In the genomic region with DNA sequence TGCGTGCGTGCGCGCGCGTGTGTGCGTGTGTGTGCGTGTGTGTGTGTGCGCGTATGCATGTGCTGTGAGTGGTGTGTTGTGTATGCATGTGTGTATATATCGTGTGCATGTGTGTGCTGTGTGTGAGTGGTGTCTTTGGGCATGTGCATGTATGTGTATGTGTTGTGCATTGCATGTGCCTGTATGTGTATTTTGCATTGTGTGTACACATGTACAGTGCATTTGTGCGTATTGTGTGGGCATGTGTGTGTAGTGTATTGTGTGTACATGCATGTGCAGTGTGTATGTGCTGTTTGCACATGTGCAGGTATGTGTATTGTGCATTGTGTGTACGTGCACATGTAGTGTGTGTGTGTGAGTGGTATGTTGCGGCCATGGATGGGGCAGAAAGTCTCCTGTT, we compare ENCODE assay signal across 15 cellular contexts. TPM values are rescaled to one million over a fixed set of nuclear protein-coding genes. Genes with fewer than 3 reads are reported as not detected.
DNase-seq lines count a peak whose midpoint lies in the region; ATAC-seq and TF ChIP-seq lines count a peak whose summit lies in the region.
"Had no signal": no experiment of that assay in that cellular context is flagged by ENCODE, and none has a peak within 500 bp of the region (broad histone marks: within the 10 kb centered on the region; RNA-seq: fewer than 3 reads in every experiment).

No MANE protein-coding gene starts in this region.

- H3K4me3 ChIP-seq in IMR-90 (ENCODE audit: insufficient read depth, low read depth, low read length) (no peak overlapping the region), neuronal stem cell (ENCODE audit: low read length in 2 of 2) (peak overlapping the region in 1 of 2 donors; percentile 70)
- H3K4me3 ChIP-seq: A549, HAP-1 had no signal

- H2BK15ac ChIP-seq in IMR-90 (ENCODE audit: low read depth, low read length) (no peak overlapping the region), neuronal stem cell (ENCODE audit: low read length) (no peak overlapping the region)

- H3K9me1 ChIP-seq in IMR-90 (ENCODE audit: insufficient read depth, low read length): no peaks in the 10 kb centered on the region

- TF ChIP-seq POLR2A in IMR-90 (IDR thresholded peaks at IDR 0.05; ENCODE audit: low read depth, low read length): no peak

- H3K27me3 Mint-ChIP-seq in activated CD8-positive, alpha-beta memory T cell treated with anti-CD3 and anti-CD28 coated beads, Interleukin-2, amount 10 ng/mL, durations not matched to agents 7 days and 5 days: peaks cover 41% of the 10 kb centered on the region
- peaks cover 56% of the 10 kb centered on the region for H3K27me3 Mint-ChIP-seq in chondrocyte (ENCODE audit: low read depth)

- H3K9me3 Mint-ChIP-seq in activated CD8-positive, alpha-beta memory T cell treated with anti-CD3 and anti-CD28 coated beads, Interleukin-2, amount 10 ng/mL, durations not matched to agents 7 days and 5 days (ENCODE audit: low read depth): peaks cover 3% of the 10 kb centered on the region
- no peaks in the 10 kb centered on the region for H3K9me3 Mint-ChIP-seq in chondrocyte (ENCODE audit: low read depth)
- H3K9me3 Mint-ChIP-seq: CD4-positive, alpha-beta T cell had no signal

- H3K4ac ChIP-seq in IMR-90 (ENCODE audit: low read depth, low read length): no peak overlapping the region
- H3K4ac ChIP-seq in neuronal stem cell (ENCODE audit: low read length): no peak overlapping the region

- no peaks in the 10 kb centered on the region; the same call in 1 of the 2 replicates for H4K20me1 ChIP-seq in IMR-90 (ENCODE audit: insufficient read depth, low read length)

- DNase-seq in activated CD8-positive, alpha-beta memory T cell treated with anti-CD3 and anti-CD28 coated beads, Interleukin-2, amount 10 ng/mL, durations not matched to agents 7 days and 5 days: no peak
- DNase-seq in activated CD8-positive, alpha-beta memory T cell treated with anti-CD3 and anti-CD28 coated beads, Interleukin-2, amount 50 U/mL, for 48 hours: no peak
- no peak for DNase-seq in IMR-90
- DNase-seq in chondrocyte (ENCODE audit: low spot score): peak; percentile 18
- no peak for DNase-seq in neuronal stem cell (ENCODE audit: low spot score)
- no peak for DNase-seq in NOMO-1 (lab: John Stamatoyannopoulos, UW; ENCODE audit: unreplicated experiment in 2 of 2)
- no peak for DNase-seq in NCI-H524 (lab: John Stamatoyannopoulos, UW)
- DNase-seq: AML-193; Caco-2; CD4-positive, alpha-beta T cell had no signal

- H3K36me3 ChIP-seq in IMR-90 (ENCODE audit: control insufficient read depth, insufficient read depth, low read length): no peaks in the 10 kb centered on the region
- peaks cover 0 to 2% of the 10 kb centered on the region in 2 donors for H3K36me3 ChIP-seq in neuronal stem cell (replicated peaks in 1 of 2; ENCODE audit: control insufficient read depth in 2 of 2, insufficient read depth in 2 of 2, low read length in 2 of 2)
- H3K36me3 ChIP-seq: HAP-1 had no signal

- H3K18ac ChIP-seq in IMR-90 (ENCODE audit: low read depth, low read length) (no peak overlapping the region), neuronal stem cell (ENCODE audit: low read length) (no peak overlapping the region)

- H3K4me3 Mint-ChIP-seq in activated CD8-positive, alpha-beta memory T cell treated with anti-CD3 and anti-CD28 coated beads, Interleukin-2, amount 10 ng/mL, durations not matched to agents 7 days and 5 days: no peak overlapping the region
- H3K4me3 Mint-ChIP-seq in chondrocyte (ENCODE audit: unreplicated experiment): no peak overlapping the region
- H3K4me3 Mint-ChIP-seq: CD4-positive, alpha-beta T cell had no signal

- H2AFZ ChIP-seq in IMR-90 (replicated peaks; ENCODE audit: low read length, poor library complexity): peak overlapping the region; percentile 33
- no peak overlapping the region for H2AFZ ChIP-seq in neuronal stem cell (ENCODE audit: low read length)

- no peak overlapping the region for H3K27ac ChIP-seq in IMR-90 (ENCODE audit: insufficient read depth, low read length)
- H3K27ac ChIP-seq in neuronal stem cell (replicated peaks; ENCODE audit: low read length): no peak overlapping the region
- H3K27ac ChIP-seq: 22Rv1, C4-2B had no signal

- H3K27ac Mint-ChIP-seq in activated CD8-positive, alpha-beta memory T cell treated with anti-CD3 and anti-CD28 coated beads, Interleukin-2, amount 10 ng/mL, durations not matched to agents 7 days and 5 days: peak overlapping the region; percentile 4
- H3K27ac Mint-ChIP-seq in chondrocyte (ENCODE audit: unreplicated experiment): no peak overlapping the region
- H3K27ac Mint-ChIP-seq: CD4-positive, alpha-beta T cell had no signal

- dilution Hi-C loops in IMR-90 (cut with HindIII; ENCODE audit: low sequenced_read_pairs, unreplicated experiment): no loop called here

- no peak for TF ChIP-seq CTCF in IMR-90 (conservative IDR thresholded peaks at IDR 0.05; ENCODE audit: low read depth, low read length)
- TF ChIP-seq CTCF in chondrocyte (IDR thresholded peaks at IDR 0.05): no peak

- intact Hi-C loops in IMR-90 (cut with micrococcal nuclease): no loop called here

- H3K4me2 ChIP-seq in IMR-90 (ENCODE audit: low read depth, low read length) (no peak overlapping the region), neuronal stem cell (ENCODE audit: insufficient read depth, low read length, poor library complexity, severe bottlenecking) (no peak overlapping the region)

- no peak overlapping the region for H3K9ac ChIP-seq in IMR-90 (ENCODE audit: low read depth, low read length)
- peak overlapping the region; percentile 72 for H3K9ac ChIP-seq in neuronal stem cell (ENCODE audit: low read depth, low read length, poor library complexity)

- no peak overlapping the region for H2AK9ac ChIP-seq in IMR-90 (replicated peaks; ENCODE audit: low read depth, low read length, poor library complexity)

- H3K79me1 ChIP-seq in IMR-90 (ENCODE audit: low read depth in 1 of 2, low read length in 2 of 2) (no peaks in the 10 kb centered on the region), neuronal stem cell (ENCODE audit: low read depth, low read length) (peaks cover 2% of the 10 kb centered on the region)

- peaks cover 42% of the 10 kb centered on the region for H3K27me3 ChIP-seq in IMR-90 (ENCODE audit: control insufficient read depth, insufficient read depth, low read length)
- peaks cover 4 to 81% (median 59%) of the 10 kb centered on the region in 3 experiments for H3K27me3 ChIP-seq in neuronal stem cell (ENCODE audit: control insufficient read depth in 3 of 3, insufficient read depth in 3 of 3, low read depth in 1 of 3, low read length in 3 of 3)

- 56% methylated on average over 13 of the region's 14 CpGs; no CpG with 5 or more reads in 1 of the 2 experiments for WGBS in IMR-90 (ENCODE audit: extremely low coverage in 2 of 2, insufficient read length in 1 of 2), 2 experiments
- WGBS in neuronal stem cell (ENCODE audit: extremely low coverage in 2 of 2, insufficient read length in 2 of 2, insufficient replicate concordance in 1 of 2), 2 donors: no CpG with 5 or more reads among the region's 14 CpGs

- H3K14ac ChIP-seq in IMR-90 (replicated peaks; ENCODE audit: low read depth, low read length): no peak overlapping the region
- H3K14ac ChIP-seq in neuronal stem cell (ENCODE audit: low read length): peak overlapping the region; percentile 65

- H2BK120ac ChIP-seq in IMR-90 (ENCODE audit: low read depth, low read length) (no peak overlapping the region), neuronal stem cell (ENCODE audit: low read depth, low read length) (no peak overlapping the region)

- no TSS peak for BruUV-seq in IMR-90 (replicated peaks; lab: Mats Ljungman, UMichigan)

- H3K4me1 ChIP-seq in IMR-90 (ENCODE audit: control insufficient read depth, insufficient read depth, low read length) (no peaks in the 10 kb centered on the region), neuronal stem cell (ENCODE audit: control insufficient read depth in 2 of 2, insufficient read depth in 1 of 2, low read depth in 1 of 2, low read length in 2 of 2) (peaks cover 12 to 13% of the 10 kb centered on the region in 2 donors)
- H3K4me1 ChIP-seq: Caco-2, HAP-1 had no signal

- no peaks in the 10 kb centered on the region for H3K9me3 ChIP-seq in IMR-90 (ENCODE audit: control insufficient read depth, insufficient read depth, low read length)
- H3K9me3 ChIP-seq in neuronal stem cell (replicated peaks in 1 of 2; ENCODE audit: control insufficient read depth in 2 of 2, insufficient read depth in 1 of 2, low read depth in 1 of 2, low read length in 2 of 2): peaks cover 0 to 7% of the 10 kb centered on the region in 2 donors
- H3K9me3 ChIP-seq: A549, Caco-2, HAP-1 had no signal

- H3K36me3 Mint-ChIP-seq in activated CD8-positive, alpha-beta memory T cell treated with anti-CD3 and anti-CD28 coated beads, Interleukin-2, amount 10 ng/mL, durations not matched to agents 7 days and 5 days: no peaks in the 10 kb centered on the region
- H3K36me3 Mint-ChIP-seq in chondrocyte (ENCODE audit: low read depth): no peaks in the 10 kb centered on the region

- H2BK20ac ChIP-seq in IMR-90 (ENCODE audit: low read depth, low read length): no peak overlapping the region

- H2AK5ac ChIP-seq in IMR-90 (ENCODE audit: low read depth, low read length) (no peak overlapping the region), neuronal stem cell (ENCODE audit: low read depth, low read length) (no peak overlapping the region)

- H4K91ac ChIP-seq in IMR-90 (ENCODE audit: insufficient read depth, low read depth, low read length) (no peak overlapping the region), neuronal stem cell (ENCODE audit: low read depth, low read length, poor library complexity) (peak overlapping the region; percentile 56)

- H2BK5ac ChIP-seq in IMR-90 (ENCODE audit: low read depth, low read length, poor library complexity, severe bottlenecking): no peak overlapping the region
- no peak overlapping the region for H2BK5ac ChIP-seq in neuronal stem cell (ENCODE audit: low read length)

- POLR2A ChIA-PET in IMR-90 (lab: Charles Lee; ENCODE audit: unreplicated experiment): no interaction called here

- ATAC-seq in activated CD8-positive, alpha-beta memory T cell treated with anti-CD3 and anti-CD28 coated beads, Interleukin-2, amount 10 ng/mL, durations not matched to agents 7 days and 5 days: no peak
- ATAC-seq in IMR-90 (ENCODE audit: low read depth): no peak
- no peak for ATAC-seq in HG03565 (IDR thresholded peaks at IDR 0.05; ENCODE audit: unreplicated experiment)

- H4K8ac ChIP-seq in IMR-90 (ENCODE audit: low read depth in 2 of 2, low read length in 2 of 2): no peak overlapping the region
- H4K8ac ChIP-seq in neuronal stem cell (ENCODE audit: low read depth, low read length): peak overlapping the region; percentile 96

- TF ChIP-seq RAD21 in IMR-90 (IDR thresholded peaks at IDR 0.05; ENCODE audit: low read length): no peak

- no peak overlapping the region for H3K56ac ChIP-seq in IMR-90 (ENCODE audit: extremely low read depth, insufficient read depth, low read length)

- H2BK12ac ChIP-seq in neuronal stem cell (ENCODE audit: low read length): no peak overlapping the region

- CTCF ChIA-PET in activated CD8-positive, alpha-beta memory T cell treated with anti-CD3 and anti-CD28 coated beads, Interleukin-2, amount 10 ng/mL, durations not matched to agents 7 days and 5 days (lab: Charles Lee): no interaction called here
- CTCF ChIA-PET in IMR-90 (lab: Yijun Ruan, JAX): no interaction called here

- in situ Hi-C loops in IMR-90 (cut with MboI; ENCODE audit: low sequenced_read_pairs): no loop called here

- H3K23ac ChIP-seq in IMR-90 (ENCODE audit: low read depth, low read length) (no peak overlapping the region), neuronal stem cell (ENCODE audit: low read depth, low read length, poor library complexity) (peak overlapping the region; percentile 76)

- no peaks in the 10 kb centered on the region for H3K4me1 Mint-ChIP-seq in activated CD8-positive, alpha-beta memory T cell treated with anti-CD3 and anti-CD28 coated beads, Interleukin-2, amount 10 ng/mL, durations not matched to agents 7 days and 5 days
- H3K4me1 Mint-ChIP-seq in chondrocyte (ENCODE audit: low read depth): peaks cover 6% of the 10 kb centered on the region

- no peak overlapping the region for H4K5ac ChIP-seq in IMR-90 (ENCODE audit: low read depth, low read length)

RNA-seq across cellular contexts. Expression of a gene that starts 6.0 kb away (rescaled TPM):
- total RNA-seq in activated CD8-positive, alpha-beta memory T cell treated with anti-CD3 and anti-CD28 coated beads, Interleukin-2, amount 10 ng/mL, durations not matched to agents 7 days and 5 days: 1 to 10 TPM; 1.5 to 2.6 TPM
- total RNA-seq in IMR-90 (2012; rRNA removed): 7.2 and 8.1 TPM in 2 replicates
- polyA plus RNA-seq in IMR-90 (2012; rRNA removed): 30.5 and 33.7 TPM in 2 replicates
- 21.2 and 32.9 TPM in 2 replicates for polyA plus RNA-seq in IMR-90 (2012; cell fraction: cytosol; rRNA removed)
- polyA plus RNA-seq in IMR-90 (2012; cell fraction: nucleus; rRNA removed; ENCODE audit: low replicate concordance): 68.7 and 195 TPM in 2 replicates
- 19.9 to 37.6 TPM (median 35.2 TPM) in 3 replicates for total RNA-seq in chondrocyte
- polyA plus RNA-seq in neuronal stem cell (2013, experiment 1 of 2): 27.1 TPM
- polyA plus RNA-seq in neuronal stem cell (2013, experiment 2 of 2): 25.4 TPM
- total RNA-seq: Caco-2 had no signal
